ENCODE assay signal across 15 cellular contexts in genomic region chr1:7302873-7303272, GRCh38.
DNase-seq lines count a peak whose midpoint lies in the region; ATAC-seq, FAIRE-seq and TF ChIP-seq lines count a peak whose summit lies in the region.
"Had no signal": no experiment of that assay in that cellular context is flagged by ENCODE, and none has a peak within 500 bp of the region (broad histone marks: within the 10 kb centered on the region; RNA-seq: fewer than 3 reads in every experiment).

No MANE protein-coding gene starts in this region.

- H3K4me2 ChIP-seq in keratinocyte (ENCODE audit: control insufficient read depth, extremely low read depth, insufficient read depth, low read depth, low read length) = no peak overlapping the region

- H3K27me3 ChIP-seq in AG04450 (ENCODE audit: control insufficient read depth, insufficient read depth, low read length) = no peaks in the 10 kb centered on the region
- no peaks in the 10 kb centered on the region for H3K27me3 ChIP-seq in keratinocyte (ENCODE audit: control insufficient read depth, extremely low read depth, insufficient read depth, low read length)
- H3K27me3 ChIP-seq in CD4-positive, alpha-beta T cell (ENCODE audit: control insufficient read depth, insufficient read depth, low read length) = no peaks in the 10 kb centered on the region
- H3K27me3 ChIP-seq: heart right ventricle, neural progenitor cell had no signal

- dilution Hi-C loops in keratinocyte (cut with MboI; ENCODE audit: extremely low pct_ligation_motif_present, low sequenced_read_pairs) = no loop called here

- ATAC-seq in GM19023 (IDR thresholded peaks at IDR 0.05; ENCODE audit: unreplicated experiment) = no peak
- no peak for ATAC-seq in CD4-positive, alpha-beta T cell (ENCODE audit: poor library complexity)
- ATAC-seq: heart right ventricle had no signal

- H3K27ac ChIP-seq in AG04450 (ENCODE audit: low read depth, low read length) (no peak overlapping the region), keratinocyte (ENCODE audit: control insufficient read depth, insufficient read depth, low read length) (no peak overlapping the region)
- H3K27ac ChIP-seq in CD4-positive, alpha-beta T cell (ENCODE audit: low read depth, low read length) = no peak overlapping the region
- H3K27ac ChIP-seq: heart right ventricle, neural progenitor cell had no signal

- intact Hi-C loops in CD4-positive, alpha-beta T cell (cut with DNase I, micrococcal nuclease) = no loop called here

- no peak overlapping the region for H2AFZ ChIP-seq in keratinocyte (ENCODE audit: control insufficient read depth, low read length)
- H2AFZ ChIP-seq: neural progenitor cell had no signal

- no peaks in the 10 kb centered on the region for H3K36me3 Mint-ChIP-seq in CD4-positive, alpha-beta T cell (ENCODE audit: low read depth)
- H3K36me3 Mint-ChIP-seq: activated naive CD4-positive, alpha-beta T cell treated with anti-CD3 and anti-CD28 coated beads, Interleukin-2, amount 10 ng/mL, durations not matched to agents 7 days and 5 days; CD8-positive, alpha-beta memory T cell; neural progenitor cell had no signal

- H3K4me3 Mint-ChIP-seq in CD4-positive, alpha-beta T cell = no peak overlapping the region
- H3K4me3 Mint-ChIP-seq: activated naive CD4-positive, alpha-beta T cell treated with anti-CD3 and anti-CD28 coated beads, Interleukin-2, amount 10 ng/mL, durations not matched to agents 7 days and 5 days; CD8-positive, alpha-beta memory T cell; neural progenitor cell had no signal

- CTCF ChIA-PET in AG04450 (lab: Charles Lee) = no interaction called here
- CTCF ChIA-PET in CD4-positive, alpha-beta T cell (lab: Charles Lee) = no interaction called here

- 0 out of 2 replicates have a peak, but pooled peaks have one; percentile 19 for TF ChIP-seq CTCF in AG04450 (IDR thresholded peaks at IDR 0.05; ENCODE audit: low read depth, low read length)
- peak in 2 of 3 experiments; percentile 15 to 26 for TF ChIP-seq CTCF in keratinocyte (optimal IDR thresholded peaks at IDR 0.05 in 1 of 3, IDR thresholded peaks at IDR 0.05 in 1 of 3, conservative IDR thresholded peaks at IDR 0.05 in 1 of 3; ENCODE audit: extremely low read depth in 1 of 3, insufficient read depth in 2 of 3, low read length in 3 of 3)
- TF ChIP-seq CTCF in CD4-positive, alpha-beta T cell (IDR thresholded peaks at IDR 0.05) = no peak

- POLR2A ChIA-PET in AG04450 (lab: Yijun Ruan, JAX) = no interaction called here
- POLR2A ChIA-PET in CD4-positive, alpha-beta T cell (lab: Charles Lee) = no interaction called here

- no peaks in the 10 kb centered on the region for H4K20me1 ChIP-seq in keratinocyte (ENCODE audit: control insufficient read depth, extremely low read depth, insufficient read depth, low read length)

- H3K9me3 ChIP-seq in AG04450 (ENCODE audit: control insufficient read depth, insufficient read depth, low read length) (no peaks in the 10 kb centered on the region), keratinocyte (ENCODE audit: control insufficient read depth, low read depth, low read length) (no peaks in the 10 kb centered on the region)
- no peaks in the 10 kb centered on the region for H3K9me3 ChIP-seq in CD4-positive, alpha-beta T cell (ENCODE audit: control insufficient read depth, low read length)

- no peaks in the 10 kb centered on the region for H3K9me1 ChIP-seq in keratinocyte (ENCODE audit: control insufficient read depth, extremely low read depth, insufficient read depth, low read length)

- H3K9me3 Mint-ChIP-seq in CD4-positive, alpha-beta T cell = peaks cover 10% of the 10 kb centered on the region
- H3K9me3 Mint-ChIP-seq: activated naive CD4-positive, alpha-beta T cell treated with anti-CD3 and anti-CD28 coated beads, Interleukin-2, amount 10 ng/mL, durations not matched to agents 7 days and 5 days had no signal

- no peak overlapping the region for H3K9ac ChIP-seq in keratinocyte (ENCODE audit: control insufficient read depth, extremely low read depth, insufficient read depth, low read length)
- H3K9ac ChIP-seq: neural progenitor cell had no signal

- no peaks in the 10 kb centered on the region for H3K36me3 ChIP-seq in keratinocyte (ENCODE audit: control insufficient read depth in 2 of 2, extremely low read depth in 1 of 2, insufficient read depth in 2 of 2, low read length in 2 of 2)
- H3K36me3 ChIP-seq: heart right ventricle, neural progenitor cell had no signal

- DNase-seq in AG04450 (ENCODE audit: low read depth, low spot score) (no peak), DMS53 (lab: John Stamatoyannopoulos, UW) (peak; percentile 67), SW480 (ENCODE audit: low spot score) (peak; percentile 34), keratinocyte (ENCODE audit: low read depth, low spot score) (no peak), kidney glomerular epithelial cell (lab: John Stamatoyannopoulos, UW) (no peak)
- no peak for DNase-seq in CD4-positive, alpha-beta T cell
- DNase-seq: activated naive CD4-positive, alpha-beta T cell treated with anti-CD3 and anti-CD28 coated beads, Interleukin-2, amount 10 ng/mL, durations not matched to agents 7 days and 5 days; caudate nucleus; CD8-positive, alpha-beta memory T cell; HCEC 1CT; heart right ventricle; small intestine had no signal

- FAIRE-seq in keratinocyte (lab: Jason Lieb, UNC) = no peak
- FAIRE-seq: HTR-8/SVneo, small intestine had no signal

- H3K4me3 ChIP-seq in AG04450 (ENCODE audit: low read depth, low read length) (no peak overlapping the region), keratinocyte (ENCODE audit: control insufficient read depth in 2 of 3, extremely low read depth in 1 of 3, insufficient read depth in 2 of 3, low read depth in 1 of 3, low read length in 3 of 3) (no peak overlapping the region)
- H3K4me3 ChIP-seq: heart right ventricle, neural progenitor cell had no signal

- H3K79me2 ChIP-seq in keratinocyte (ENCODE audit: control insufficient read depth, insufficient read depth, low read length) = no peaks in the 10 kb centered on the region

- H3K27ac Mint-ChIP-seq in CD4-positive, alpha-beta T cell = no peak overlapping the region
- H3K27ac Mint-ChIP-seq: activated naive CD4-positive, alpha-beta T cell treated with anti-CD3 and anti-CD28 coated beads, Interleukin-2, amount 10 ng/mL, durations not matched to agents 7 days and 5 days; CD8-positive, alpha-beta memory T cell had no signal

- H3K27me3 Mint-ChIP-seq in CD4-positive, alpha-beta T cell = peaks cover 16% of the 10 kb centered on the region

- H3K4me1 ChIP-seq in keratinocyte (ENCODE audit: control insufficient read depth, extremely low read depth, insufficient read depth, low read length) = peaks cover 21% of the 10 kb centered on the region

- no peaks in the 10 kb centered on the region for H3K4me1 Mint-ChIP-seq in CD4-positive, alpha-beta T cell (ENCODE audit: low read depth)
- H3K4me1 Mint-ChIP-seq: activated naive CD4-positive, alpha-beta T cell treated with anti-CD3 and anti-CD28 coated beads, Interleukin-2, amount 10 ng/mL, durations not matched to agents 7 days and 5 days; CD8-positive, alpha-beta memory T cell had no signal

Comparison
In these comparisons a context has a peak if more than half of its experiments do, and no peak if none do; other contexts are left out.
1. DNase-seq: peak in DMS53 (single experiment) and SW480 (single experiment); none in AG04450 (single experiment), keratinocyte (single experiment), kidney glomerular epithelial cell (single experiment) and CD4-positive, alpha-beta T cell (0 of 10).